In the genomic region with DNA sequence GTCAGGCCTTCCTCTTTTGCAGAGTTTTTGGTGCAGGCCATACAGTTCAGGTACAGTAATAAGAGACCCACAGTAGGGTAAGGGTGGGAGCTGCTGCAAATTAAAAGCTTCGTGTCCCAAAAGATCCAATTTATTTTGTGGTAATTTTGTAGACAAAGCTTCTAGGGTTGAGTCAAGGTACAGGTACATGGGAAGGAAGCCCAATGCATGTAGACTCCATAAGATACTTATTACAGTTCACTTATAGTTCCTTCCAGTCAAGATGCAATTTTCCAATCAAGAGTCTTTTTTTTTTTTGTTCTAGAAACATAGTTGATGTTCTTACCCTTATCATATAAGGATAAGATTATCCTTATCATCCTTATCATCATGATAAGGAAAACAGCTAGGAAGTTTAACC, we compare ENCODE assay signal across 35 cellular contexts. TPM values are rescaled to one million over a fixed set of nuclear protein-coding genes. Genes with fewer than 3 reads are reported as not detected.
"Had no signal": no experiment of that assay in that cellular context is flagged by ENCODE, and none has a peak within 500 bp of the region (broad histone marks: within the 10 kb centered on the region; RNA-seq: fewer than 3 reads in every experiment).

A gene with protein sequence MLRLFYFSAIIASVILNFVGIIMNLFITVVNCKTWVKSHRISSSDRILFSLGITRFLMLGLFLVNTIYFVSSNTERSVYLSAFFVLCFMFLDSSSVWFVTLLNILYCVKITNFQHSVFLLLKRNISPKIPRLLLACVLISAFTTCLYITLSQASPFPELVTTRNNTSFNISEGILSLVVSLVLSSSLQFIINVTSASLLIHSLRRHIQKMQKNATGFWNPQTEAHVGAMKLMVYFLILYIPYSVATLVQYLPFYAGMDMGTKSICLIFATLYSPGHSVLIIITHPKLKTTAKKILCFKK (plus strand): TSS at position 301 of the 400 bp plus-strand sequence. CDS start 1,815 bp downstream, outside the sequence.

- H3K4me1 ChIP-seq: ascending aorta had no signal

- H3K27ac Mint-ChIP-seq: activated B cell treated with CpG ODN at 0.5 μM for 24 hours; activated CD4-positive, alpha-beta memory T cell treated with anti-CD3 and anti-CD28 coated beads for 36 hours; activated CD4-positive, alpha-beta T cell treated with anti-CD3 and anti-CD28 coated beads, Interleukin-2, amount 10 ng/mL, durations not matched to agents 24 days and 14 days; activated naive CD4-positive, alpha-beta T cell treated with anti-CD3 and anti-CD28 coated beads, Interleukin-2, amount 10 ng/mL, durations not matched to agents 7 days and 5 days; activated naive CD4-positive, alpha-beta T cell treated with anti-CD3 and anti-CD28 coated beads, Interleukin-2, amount 50 U/mL, for 24 hours; activated naive CD8-positive, alpha-beta T cell; activated naive CD8-positive, alpha-beta T cell treated with anti-CD3 and anti-CD28 coated beads, Interleukin-2, amount 10 ng/mL, durations not matched to agents 7 days and 5 days; activated naive CD8-positive, alpha-beta T cell treated with anti-CD3 and anti-CD28 coated beads, Interleukin-2, amount 50 U/mL, for 24 hours; activated T-helper 2 cell treated with anti-CD3 and anti-CD28 coated beads, Interferon-gamma antibody, Interleukin-2, Interleukin-4, amounts not matched to agents 10 μg/mL and 5 μg/mL and 100 μg/mL, durations not matched to agents 14 hours and 24 hours and 36 hours; brain; T-helper 1 cell treated with Interleukin-12 subunit alpha and Interleukin-12 subunit beta and Interleukin-4 antibody, amounts not matched to agents 30 μg/mL and 1 μg/mL, for 36 hours; T-helper 2 cell treated with Interferon-gamma antibody and Interleukin-4, amounts not matched to agents 5 μg/mL and 100 μg/mL, for 36 hours had no signal

- H3K4me3 ChIP-seq: ascending aorta, cardiac muscle cell had no signal

- H3K4me1 Mint-ChIP-seq: activated CD4-positive, alpha-beta T cell treated with anti-CD3 and anti-CD28 coated beads, Interleukin-2, amount 10 ng/mL, durations not matched to agents 24 days and 14 days; activated naive CD4-positive, alpha-beta T cell treated with anti-CD3 and anti-CD28 coated beads, Interleukin-2, amount 10 ng/mL, durations not matched to agents 7 days and 5 days; activated naive CD8-positive, alpha-beta T cell treated with anti-CD3 and anti-CD28 coated beads, Interleukin-2, amount 10 ng/mL, durations not matched to agents 7 days and 5 days; activated naive CD8-positive, alpha-beta T cell treated with anti-CD3 and anti-CD28 coated beads, Interleukin-2, amount 50 U/mL, for 24 hours; brain had no signal

- ATAC-seq: activated CD8-positive, alpha-beta T cell treated with anti-CD3 and anti-CD28 coated beads for 36 hours; activated naive CD8-positive, alpha-beta T cell treated with anti-CD3 and anti-CD28 coated beads, Interleukin-2, amount 50 U/mL, for 24 hours had no signal

- DNase-seq: activated B cell treated with CpG ODN at 0.5 μM for 24 hours; activated CD4-positive, alpha-beta memory T cell treated with anti-CD3 and anti-CD28 coated beads for 36 hours; activated CD4-positive, alpha-beta T cell treated with anti-CD3 and anti-CD28 coated beads for 4 hours; activated CD4-positive, alpha-beta T cell treated with anti-CD3 and anti-CD28 coated beads, Interleukin-2, amount 50 U/mL, for 1 hour; activated CD4-positive, alpha-beta T cell treated with anti-CD3 and anti-CD28 coated beads, Interleukin-2, amount 50 U/mL, for 4 hours; activated CD4-positive, CD25-positive, alpha-beta regulatory T cell treated with anti-CD3 and anti-CD28 coated beads, Interleukin-2, amount 50 U/mL, for 72 hours; activated CD8-positive, alpha-beta memory T cell treated with anti-CD3 and anti-CD28 coated beads, Interleukin-2, amount 50 U/mL, for 4 hours; activated CD8-positive, alpha-beta T cell treated with anti-CD3 and anti-CD28 coated beads for 36 hours; activated effector memory CD4-positive, alpha-beta T cell treated with Interleukin-2 at 50 U/mL for 16 hours; activated gamma-delta T cell; activated naive CD4-positive, alpha-beta T cell treated with anti-CD3 and anti-CD28 coated beads, Interleukin-2, amount 10 ng/mL, durations not matched to agents 7 days and 5 days; activated naive CD4-positive, alpha-beta T cell treated with Interleukin-2 at 50 U/mL for 16 hours; activated naive CD8-positive, alpha-beta T cell treated with anti-CD3 and anti-CD28 coated beads, Interleukin-2, amount 10 ng/mL, durations not matched to agents 7 days and 5 days; activated naive CD8-positive, alpha-beta T cell treated with anti-CD3 and anti-CD28 coated beads, Interleukin-2, amount 50 U/mL, for 24 hours; activated T-cell treated with anti-CD3 and anti-CD28 coated beads for 4 hours; activated T-cell treated with anti-CD3 and anti-CD28 coated beads, Interleukin-2, amount 50 U/mL, for 1 hour; activated T-cell treated with anti-CD3 and anti-CD28 coated beads, Interleukin-2, amount 50 U/mL, for 48 hours; amygdala; anterior cingulate cortex; caudate nucleus; cerebellar nuclear complex; T-helper 1 cell; T-helper 2 cell; T-helper 9 cell had no signal

- H3K9me3 Mint-ChIP-seq: activated B cell treated with CpG ODN at 0.5 μM for 24 hours; activated CD4-positive, alpha-beta memory T cell treated with anti-CD3 and anti-CD28 coated beads for 36 hours; activated CD8-positive, alpha-beta T cell treated with anti-CD3 and anti-CD28 coated beads for 36 hours; activated naive CD4-positive, alpha-beta T cell treated with anti-CD3 and anti-CD28 coated beads, Interleukin-2, amount 50 U/mL, for 24 hours; activated naive CD8-positive, alpha-beta T cell treated with anti-CD3 and anti-CD28 coated beads, Interleukin-2, amount 50 U/mL, for 24 hours; activated T-helper 2 cell treated with anti-CD3 and anti-CD28 coated beads, Interferon-gamma antibody, Interleukin-2, Interleukin-4, amounts not matched to agents 10 μg/mL and 5 μg/mL and 100 μg/mL, durations not matched to agents 14 hours and 24 hours and 36 hours; central memory CD8-positive, alpha-beta T cell; T-helper 1 cell treated with Interleukin-12 subunit alpha and Interleukin-12 subunit beta and Interleukin-4 antibody, amounts not matched to agents 30 μg/mL and 1 μg/mL, for 36 hours; T-helper 2 cell treated with Interferon-gamma antibody and Interleukin-4, amounts not matched to agents 5 μg/mL and 100 μg/mL, for 36 hours had no signal

- H3K27ac ChIP-seq: ascending aorta, cardiac muscle cell, VCaP had no signal

- H3K36me3 ChIP-seq: cardiac muscle cell had no signal

- H3K4me3 Mint-ChIP-seq: activated B cell treated with CpG ODN at 0.5 μM for 24 hours; activated CD4-positive, alpha-beta memory T cell treated with anti-CD3 and anti-CD28 coated beads for 36 hours; activated CD4-positive, alpha-beta T cell treated with anti-CD3 and anti-CD28 coated beads, Interleukin-2, amount 10 ng/mL, durations not matched to agents 24 days and 14 days; activated CD8-positive, alpha-beta T cell treated with anti-CD3 and anti-CD28 coated beads for 36 hours; activated naive CD4-positive, alpha-beta T cell treated with anti-CD3 and anti-CD28 coated beads, Interleukin-2, amount 10 ng/mL, durations not matched to agents 7 days and 5 days; activated naive CD4-positive, alpha-beta T cell treated with anti-CD3 and anti-CD28 coated beads, Interleukin-2, amount 50 U/mL, for 24 hours; activated naive CD8-positive, alpha-beta T cell; activated naive CD8-positive, alpha-beta T cell treated with anti-CD3 and anti-CD28 coated beads, Interleukin-2, amount 10 ng/mL, durations not matched to agents 7 days and 5 days; activated naive CD8-positive, alpha-beta T cell treated with anti-CD3 and anti-CD28 coated beads, Interleukin-2, amount 50 U/mL, for 24 hours; brain; central memory CD8-positive, alpha-beta T cell; T-helper 1 cell treated with Interleukin-12 subunit alpha and Interleukin-12 subunit beta and Interleukin-4 antibody, amounts not matched to agents 30 μg/mL and 1 μg/mL, for 36 hours; T-helper 2 cell treated with Interferon-gamma antibody and Interleukin-4, amounts not matched to agents 5 μg/mL and 100 μg/mL, for 36 hours had no signal

- H3K27me3 ChIP-seq: ascending aorta, cardiac muscle cell had no signal

- H3K9me3 ChIP-seq: ascending aorta had no signal

- H3K27me3 Mint-ChIP-seq: activated B cell treated with CpG ODN at 0.5 μM for 24 hours; activated CD4-positive, alpha-beta memory T cell treated with anti-CD3 and anti-CD28 coated beads for 36 hours; activated CD4-positive, alpha-beta T cell treated with anti-CD3 and anti-CD28 coated beads, Interleukin-2, amount 10 ng/mL, durations not matched to agents 24 days and 14 days; activated CD8-positive, alpha-beta T cell treated with anti-CD3 and anti-CD28 coated beads for 36 hours; activated naive CD4-positive, alpha-beta T cell treated with anti-CD3 and anti-CD28 coated beads, Interleukin-2, amount 10 ng/mL, durations not matched to agents 7 days and 5 days; activated naive CD4-positive, alpha-beta T cell treated with anti-CD3 and anti-CD28 coated beads, Interleukin-2, amount 50 U/mL, for 24 hours; activated naive CD8-positive, alpha-beta T cell; activated naive CD8-positive, alpha-beta T cell treated with anti-CD3 and anti-CD28 coated beads, Interleukin-2, amount 10 ng/mL, durations not matched to agents 7 days and 5 days; activated naive CD8-positive, alpha-beta T cell treated with anti-CD3 and anti-CD28 coated beads, Interleukin-2, amount 50 U/mL, for 24 hours; brain; central memory CD8-positive, alpha-beta T cell had no signal

RNA-seq across cellular contexts. Expression of the gene that starts here (rescaled TPM):
- total RNA-seq: ascending aorta had no signal
